Comparison of ENCODE assay signal across 1 cellular context in genomic region chr17:27446569-27447301, GRCh38.
TF ChIP-seq lines count a peak whose summit lies in the region.

No MANE protein-coding gene starts in this region.

TF ChIP-seq in K562, 482 proteins besides CTCF, POLR2A, EP300 and RAD21 (continued from another document and continues in another):
- peak; percentile 31 for TF ChIP-seq E2F8 (IDR thresholded peaks at IDR 0.05; ENCODE audit: low read depth, partially characterized antibody)
- TF ChIP-seq TEAD2 (tag; IDR thresholded peaks at IDR 0.05): no peak
- TF ChIP-seq ZNF609 (CRISPR knock-in tag; IDR thresholded peaks at IDR 0.05; ENCODE audit: borderline replicate concordance): no peak
- TF ChIP-seq CHCHD3 (CRISPR knock-in tag; IDR thresholded peaks at IDR 0.05): no peak
- peak; percentile 91 for TF ChIP-seq NFE2 (IDR thresholded peaks at IDR 0.05; ENCODE audit: low read depth)
- peak in 1 of 2 experiments; percentile 57; a peak in 1 of 4 replicates for TF ChIP-seq ZNF318 (IDR thresholded peaks at IDR 0.05; ENCODE audit: borderline replicate concordance in 1 of 2, low read depth in 1 of 2)
- TF ChIP-seq THAP12 (CRISPR knock-in tag; IDR thresholded peaks at IDR 0.05): no peak
- no peak for TF ChIP-seq PREB (CRISPR knock-in tag; IDR thresholded peaks at IDR 0.05)
- no peak for TF ChIP-seq CLOCK (CRISPR knock-in tag; IDR thresholded peaks at IDR 0.05; ENCODE audit: borderline replicate concordance)
- TF ChIP-seq NCOA1 (IDR thresholded peaks at IDR 0.05; ENCODE audit: low read depth): peak; percentile 80; the same call in 1 of the 2 replicates
- TF ChIP-seq TAF7 (tag; IDR thresholded peaks at IDR 0.05): no peak
- TF ChIP-seq ETV5 (CRISPR knock-in tag; IDR thresholded peaks at IDR 0.05; ENCODE audit: low read depth): no peak
- no peak; the same call in none of the 2 replicates for TF ChIP-seq GATAD2B (IDR thresholded peaks at IDR 0.05; ENCODE audit: borderline replicate concordance)
- no peak for TF ChIP-seq SAFB (IDR thresholded peaks at IDR 0.05; ENCODE audit: borderline replicate concordance, low read depth, low read length)
- TF ChIP-seq ZBTB2 (IDR thresholded peaks at IDR 0.05): peak; percentile 76
- no peak for TF ChIP-seq MLLT1 (IDR thresholded peaks at IDR 0.05)
- TF ChIP-seq ZNF165 (CRISPR knock-in tag; IDR thresholded peaks at IDR 0.05; ENCODE audit: borderline replicate concordance): no peak
- peak; percentile 97 for TF ChIP-seq ARID1B (IDR thresholded peaks at IDR 0.05)
- peak; percentile 98 for TF ChIP-seq SMARCA4 (IDR thresholded peaks at IDR 0.05)
- TF ChIP-seq TOE1 (IDR thresholded peaks at IDR 0.05; ENCODE audit: borderline replicate concordance): peak; percentile 26; the same call in 1 of the 2 replicates
- no peak for TF ChIP-seq TOE1 (CRISPR knock-in tag; IDR thresholded peaks at IDR 0.05; ENCODE audit: borderline replicate concordance, low read depth)
- no peak for TF ChIP-seq HINFP (tag; conservative IDR thresholded peaks at IDR 0.05; ENCODE audit: low read depth)
